1 cellular context compared by ENCODE assay signal in the genomic region with DNA sequence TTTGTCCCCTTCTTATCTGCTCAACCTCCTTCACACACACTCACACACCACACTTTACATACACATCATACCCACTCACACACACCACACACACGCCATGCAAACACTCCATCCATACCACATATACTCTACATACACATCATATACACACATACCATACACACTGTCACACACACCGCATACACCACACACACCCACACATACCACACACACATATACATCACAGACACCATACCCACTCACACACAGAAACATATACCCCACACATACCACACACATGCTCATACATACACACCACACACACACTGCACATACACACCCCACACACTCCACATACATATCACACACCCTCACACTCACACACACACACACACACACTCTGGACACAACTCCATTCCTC.
TF ChIP-seq lines count a peak whose summit lies in the region.

No MANE protein-coding gene starts in this region.

TF ChIP-seq in HEK293, 187 proteins besides CTCF, POLR2A, EP300 and RAD21 (continued from another document):
- TF ChIP-seq, protein P1, sequence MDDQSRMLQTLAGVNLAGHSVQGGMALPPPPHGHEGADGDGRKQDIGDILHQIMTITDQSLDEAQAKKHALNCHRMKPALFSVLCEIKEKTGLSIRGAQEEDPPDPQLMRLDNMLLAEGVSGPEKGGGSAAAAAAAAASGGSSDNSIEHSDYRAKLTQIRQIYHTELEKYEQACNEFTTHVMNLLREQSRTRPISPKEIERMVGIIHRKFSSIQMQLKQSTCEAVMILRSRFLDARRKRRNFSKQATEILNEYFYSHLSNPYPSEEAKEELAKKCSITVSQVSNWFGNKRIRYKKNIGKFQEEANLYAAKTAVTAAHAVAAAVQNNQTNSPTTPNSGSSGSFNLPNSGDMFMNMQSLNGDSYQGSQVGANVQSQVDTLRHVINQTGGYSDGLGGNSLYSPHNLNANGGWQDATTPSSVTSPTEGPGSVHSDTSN (CRISPR knock-in tag; IDR thresholded peaks at IDR 0.05), result no peak
- no peak for TF ChIP-seq KLF10 (tag by site-specific recombination; IDR thresholded peaks at IDR 0.05)
- no peak for TF ChIP-seq HOXD13 (CRISPR knock-in tag; IDR thresholded peaks at IDR 0.05; ENCODE audit: borderline replicate concordance)
- TF ChIP-seq ZNF518A (tag by site-specific recombination; conservative IDR thresholded peaks at IDR 0.05; ENCODE audit: low read depth), result no peak
- no peak for TF ChIP-seq ZNF214 (tag by site-specific recombination; IDR thresholded peaks at IDR 0.05; ENCODE audit: borderline replicate concordance)
- TF ChIP-seq ZNF2 (tag by site-specific recombination; IDR thresholded peaks at IDR 0.05), result no peak
- TF ChIP-seq, protein P2, sequence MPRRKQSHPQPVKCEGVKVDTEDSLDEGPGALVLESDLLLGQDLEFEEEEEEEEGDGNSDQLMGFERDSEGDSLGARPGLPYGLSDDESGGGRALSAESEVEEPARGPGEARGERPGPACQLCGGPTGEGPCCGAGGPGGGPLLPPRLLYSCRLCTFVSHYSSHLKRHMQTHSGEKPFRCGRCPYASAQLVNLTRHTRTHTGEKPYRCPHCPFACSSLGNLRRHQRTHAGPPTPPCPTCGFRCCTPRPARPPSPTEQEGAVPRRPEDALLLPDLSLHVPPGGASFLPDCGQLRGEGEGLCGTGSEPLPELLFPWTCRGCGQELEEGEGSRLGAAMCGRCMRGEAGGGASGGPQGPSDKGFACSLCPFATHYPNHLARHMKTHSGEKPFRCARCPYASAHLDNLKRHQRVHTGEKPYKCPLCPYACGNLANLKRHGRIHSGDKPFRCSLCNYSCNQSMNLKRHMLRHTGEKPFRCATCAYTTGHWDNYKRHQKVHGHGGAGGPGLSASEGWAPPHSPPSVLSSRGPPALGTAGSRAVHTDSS (tag by site-specific recombination; IDR thresholded peaks at IDR 0.05), result no peak
- TF ChIP-seq, protein P3, sequence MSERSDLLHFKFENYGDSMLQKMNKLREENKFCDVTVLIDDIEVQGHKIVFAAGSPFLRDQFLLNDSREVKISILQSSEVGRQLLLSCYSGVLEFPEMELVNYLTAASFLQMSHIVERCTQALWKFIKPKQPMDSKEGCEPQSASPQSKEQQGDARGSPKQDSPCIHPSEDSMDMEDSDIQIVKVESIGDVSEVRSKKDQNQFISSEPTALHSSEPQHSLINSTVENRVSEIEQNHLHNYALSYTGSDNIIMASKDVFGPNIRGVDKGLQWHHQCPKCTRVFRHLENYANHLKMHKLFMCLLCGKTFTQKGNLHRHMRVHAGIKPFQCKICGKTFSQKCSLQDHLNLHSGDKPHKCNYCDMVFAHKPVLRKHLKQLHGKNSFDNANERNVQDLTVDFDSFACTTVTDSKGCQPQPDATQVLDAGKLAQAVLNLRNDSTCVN (tag by site-specific recombination; optimal IDR thresholded peaks at IDR 0.05), result no peak
- 0 out of 2 replicates have a peak, but pooled peaks have one; percentile 56 for TF ChIP-seq EGR2 (tag by site-specific recombination; IDR thresholded peaks at IDR 0.05; ENCODE audit: low read depth)
- no peak for TF ChIP-seq ZNF311 (tag by site-specific recombination; IDR thresholded peaks at IDR 0.05; ENCODE audit: borderline replicate concordance)
- no peak for TF ChIP-seq ZNF23 (tag by site-specific recombination; IDR thresholded peaks at IDR 0.05; ENCODE audit: borderline replicate concordance)
- TF ChIP-seq ZBTB21 (tag by site-specific recombination; IDR thresholded peaks at IDR 0.05), result no peak
- no peak for TF ChIP-seq ZBTB44 (tag by site-specific recombination; IDR thresholded peaks at IDR 0.05)
- TF ChIP-seq ZNF37A (tag by site-specific recombination; IDR thresholded peaks at IDR 0.05), result no peak
- no peak for TF ChIP-seq ZNF791 (tag by site-specific recombination; IDR thresholded peaks at IDR 0.05)
- no peak for TF ChIP-seq ZNF324 (tag by site-specific recombination; IDR thresholded peaks at IDR 0.05)
- no peak for TF ChIP-seq ZNF658 (tag by site-specific recombination; IDR thresholded peaks at IDR 0.05)
- 0 out of 2 replicates have a peak, but pooled peaks have one; percentile 27 for TF ChIP-seq ZNF776 (tag by site-specific recombination; IDR thresholded peaks at IDR 0.05; ENCODE audit: borderline replicate concordance)
- TF ChIP-seq ZNF837 (tag by site-specific recombination; IDR thresholded peaks at IDR 0.05), result no peak
- no peak for TF ChIP-seq ZNF24 (tag by site-specific recombination; IDR thresholded peaks at IDR 0.05)
- TF ChIP-seq ZNF521 (tag by site-specific recombination; IDR thresholded peaks at IDR 0.05), result no peak
- no peak for TF ChIP-seq ZNF530 (tag by site-specific recombination; IDR thresholded peaks at IDR 0.05; ENCODE audit: low read depth)
